In the genomic region with DNA sequence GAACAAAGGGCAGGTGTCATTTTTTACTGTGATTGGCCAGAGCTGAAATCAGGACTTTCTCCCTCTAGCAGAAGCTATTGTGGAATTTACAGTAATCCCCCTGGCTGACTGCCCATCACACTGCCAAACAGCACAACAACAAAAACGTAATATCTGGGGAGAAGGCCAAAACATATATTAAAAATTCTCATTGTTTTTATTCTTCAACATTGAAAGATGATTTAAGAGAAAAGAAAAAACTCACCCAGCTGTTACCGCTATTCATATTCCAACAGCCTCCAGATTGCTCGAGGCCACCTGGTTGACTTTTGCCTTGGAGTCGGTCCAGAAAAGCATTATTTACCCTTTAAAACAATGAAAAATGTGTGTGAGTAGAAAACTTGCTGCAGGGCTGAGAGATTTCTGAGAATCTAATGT, we compare ENCODE assay signal across 12 cellular contexts.
DNase-seq lines count a peak whose midpoint lies in the region; ATAC-seq and TF ChIP-seq lines count a peak whose summit lies in the region.
"Had no signal": no experiment of that assay in that cellular context is flagged by ENCODE, and none has a peak within 500 bp of the region (broad histone marks: within the 10 kb centered on the region; RNA-seq: fewer than 3 reads in every experiment).

No MANE protein-coding gene starts in this region.

- H3K27me3 Mint-ChIP-seq in activated T-cell treated with anti-CD3 and anti-CD28 coated beads, Interleukin-2, amount 50 U/mL, for 4 hours (ENCODE audit: low read depth): no peaks in the 10 kb centered on the region
- H3K27me3 Mint-ChIP-seq: activated T-cell treated with anti-CD3 and anti-CD28 coated beads, Interleukin-2, amount 50 U/mL, for 24 hours; B cell had no signal

- intact Hi-C loops in left ventricle myocardium inferior (cut with micrococcal nuclease): no loop called here

- H3K4me3 ChIP-seq in left ventricle myocardium inferior (no peak overlapping the region), right atrium auricular region (no peak overlapping the region), fibroblast of mammary gland (ENCODE audit: control insufficient read depth, low read depth, low read length) (no peak overlapping the region)
- H3K4me3 ChIP-seq: upper lobe of left lung had no signal

- H3K9me3 ChIP-seq in left ventricle myocardium inferior (replicated peaks): no peaks in the 10 kb centered on the region
- H3K9me3 ChIP-seq in right atrium auricular region: no peaks in the 10 kb centered on the region
- H3K9me3 ChIP-seq: neutrophil, upper lobe of left lung had no signal

- ATAC-seq in GM21786 (IDR thresholded peaks at IDR 0.05; ENCODE audit: unreplicated experiment) (no peak), HG03095 (IDR thresholded peaks at IDR 0.05; ENCODE audit: unreplicated experiment) (no peak), HG02678 (IDR thresholded peaks at IDR 0.05; ENCODE audit: unreplicated experiment) (no peak)
- ATAC-seq in activated T-cell treated with anti-CD3 and anti-CD28 coated beads, Interleukin-2, amount 50 U/mL, for 4 hours: no peak

- DNase-seq in left ventricle myocardium inferior (no peak), right atrium auricular region (ENCODE audit: low spot score) (no peak), RPMI8226 (peak; percentile 67), fibroblast of mammary gland (ENCODE audit: low read depth) (peak; percentile 70)
- no peak for DNase-seq in activated T-cell treated with anti-CD3 and anti-CD28 coated beads, Interleukin-2, amount 50 U/mL, for 4 hours
- DNase-seq: activated T-cell treated with anti-CD3 and anti-CD28 coated beads, Interleukin-2, amount 50 U/mL, for 24 hours; upper lobe of left lung had no signal

- H3K27me3 ChIP-seq in left ventricle myocardium inferior (ENCODE audit: low read depth): no peaks in the 10 kb centered on the region
- H3K27me3 ChIP-seq in right atrium auricular region: no peaks in the 10 kb centered on the region
- H3K27me3 ChIP-seq: neutrophil, upper lobe of left lung had no signal

- peaks cover 23% of the 10 kb centered on the region for H3K36me3 Mint-ChIP-seq in activated T-cell treated with anti-CD3 and anti-CD28 coated beads, Interleukin-2, amount 50 U/mL, for 4 hours (ENCODE audit: insufficient read depth)

- H3K4me3 Mint-ChIP-seq in activated T-cell treated with anti-CD3 and anti-CD28 coated beads, Interleukin-2, amount 50 U/mL, for 4 hours: no peak overlapping the region
- H3K4me3 Mint-ChIP-seq: activated T-cell treated with anti-CD3 and anti-CD28 coated beads, Interleukin-2, amount 50 U/mL, for 24 hours; B cell had no signal

- no peaks in the 10 kb centered on the region for H3K4me1 Mint-ChIP-seq in activated T-cell treated with anti-CD3 and anti-CD28 coated beads, Interleukin-2, amount 50 U/mL, for 4 hours (ENCODE audit: low read depth)
- H3K4me1 Mint-ChIP-seq: B cell had no signal

- TF ChIP-seq CTCF in left ventricle myocardium inferior (IDR thresholded peaks at IDR 0.05; ENCODE audit: borderline replicate concordance): no peak
- no peak for TF ChIP-seq CTCF in right atrium auricular region (IDR thresholded peaks at IDR 0.05)
- TF ChIP-seq CTCF in fibroblast of mammary gland (conservative IDR thresholded peaks at IDR 0.05; ENCODE audit: control insufficient read depth, insufficient read depth, low read depth, low read length): no peak

- no peaks in the 10 kb centered on the region for H3K36me3 ChIP-seq in left ventricle myocardium inferior
- H3K36me3 ChIP-seq in right atrium auricular region: no peaks in the 10 kb centered on the region
- H3K36me3 ChIP-seq: neutrophil had no signal

- H3K4me1 ChIP-seq in left ventricle myocardium inferior: peaks cover 16% of the 10 kb centered on the region
- H3K4me1 ChIP-seq in right atrium auricular region: peaks cover 0 to 19% of the 10 kb centered on the region in 2 donors

- peak overlapping the region; percentile 31 for H3K27ac ChIP-seq in left ventricle myocardium inferior (replicated peaks)
- no peak overlapping the region for H3K27ac ChIP-seq in right atrium auricular region
- H3K27ac ChIP-seq: neutrophil, upper lobe of left lung had no signal

- H3K9me3 Mint-ChIP-seq in activated T-cell treated with anti-CD3 and anti-CD28 coated beads, Interleukin-2, amount 50 U/mL, for 4 hours: no peaks in the 10 kb centered on the region
- H3K9me3 Mint-ChIP-seq: activated T-cell treated with anti-CD3 and anti-CD28 coated beads, Interleukin-2, amount 50 U/mL, for 24 hours had no signal

Comparison
In these comparisons a context has a peak if more than half of its experiments do, and no peak if none do; other contexts are left out.
1. DNase-seq: peak in RPMI8226 (single experiment) and fibroblast of mammary gland (single experiment); none in left ventricle myocardium inferior (single experiment), right atrium auricular region (single experiment) and activated T-cell treated with anti-CD3 and anti-CD28 coated beads, Interleukin-2, amount 50 U/mL, for 4 hours (single experiment).